In genomic region chr14:23953464-23954278, GRCh38 we compare ENCODE assay signal across 7 cellular contexts. TPM values are rescaled to one million over a fixed set of nuclear protein-coding genes. Genes with fewer than 3 reads are reported as not detected.
DNase-seq lines count a peak whose midpoint lies in the region; ATAC-seq and TF ChIP-seq lines count a peak whose summit lies in the region.

Gene DHRS4 (plus strand): TSS chr14:23953770. CDS start chr14:23953789, 19 bp downstream.

- peaks cover 0 to 6% (median 3%) of the 10 kb centered on the region in 4 donors for H3K36me3 ChIP-seq in sigmoid colon

- H3K27ac ChIP-seq in sigmoid colon, result peak within 1 kb of the TSS; percentile 81 to 93 (median 86)

- ATAC-seq in GM18511 (IDR thresholded peaks at IDR 0.05; ENCODE audit: unreplicated experiment) (peak; percentile 93), HG03025 (IDR thresholded peaks at IDR 0.05; ENCODE audit: low FRiP score, unreplicated experiment) (peak; percentile 94)

- no peak for TF ChIP-seq EP300 in sigmoid colon (IDR thresholded peaks at IDR 0.05)

- peak within 1 kb of the TSS; percentile 55 to 78 (median 68) for H3K4me3 ChIP-seq in sigmoid colon

- TF ChIP-seq CTCF in sigmoid colon (IDR thresholded peaks at IDR 0.05), result peak; percentile 78 to 88 (median 86)

- intact Hi-C loops in sigmoid colon (cut with DNase I), result loop anchor here (2.0 to 5.0 kb wide), 2 partner anchors 23 to 321 kb away; no protein-coding TSS in a partner anchor

- WGBS in sigmoid colon, 2 donors, result 0 to 1% methylated on average over 44 of the region's 44 CpGs

- DNase-seq in NCI-H2029 treated with DMSO at 0.1 percent for 48 hours (lab: John Stamatoyannopoulos, UW), result peak; percentile 78
- peak; percentile 63 for DNase-seq in T1000 (lab: John Stamatoyannopoulos, UW)
- peak; percentile 92 for DNase-seq in astrocyte of the hippocampus (ENCODE audit: low read depth, low spot score)
- peak; percentile 22 to 96 (median 80) for DNase-seq in hypothalamus (lab: John Stamatoyannopoulos, UW)
- DNase-seq in sigmoid colon, result peak; percentile 90

- peaks cover 0 to 30% (median 28%) of the 10 kb centered on the region in 4 donors for H3K4me1 ChIP-seq in sigmoid colon

- no peaks in the 10 kb centered on the region for H3K9me3 ChIP-seq in sigmoid colon

- no peaks in the 10 kb centered on the region for H3K27me3 ChIP-seq in sigmoid colon

- TF ChIP-seq POLR2A in sigmoid colon (IDR thresholded peaks at IDR 0.05), result peak in 1 of 2 donors; percentile 45

RNA-seq across cellular contexts. Expression of gene DHRS4, which starts in this region (rescaled TPM):
- total RNA-seq in sigmoid colon, result 10 to 100 TPM; 23.8 to 52.4 (median 37.8) TPM
- polyA plus RNA-seq in sigmoid colon, result 10 to 100 TPM; 71.1 to 87.1 (median 74.0) TPM

Comparison
In these comparisons a context has a peak if more than half of its experiments do, and no peak if none do; other contexts are left out.
1. Peak in every context shown above with its lines: DNase-seq, ATAC-seq, H3K4me3 ChIP-seq and H3K27ac ChIP-seq.